In the genomic region with DNA sequence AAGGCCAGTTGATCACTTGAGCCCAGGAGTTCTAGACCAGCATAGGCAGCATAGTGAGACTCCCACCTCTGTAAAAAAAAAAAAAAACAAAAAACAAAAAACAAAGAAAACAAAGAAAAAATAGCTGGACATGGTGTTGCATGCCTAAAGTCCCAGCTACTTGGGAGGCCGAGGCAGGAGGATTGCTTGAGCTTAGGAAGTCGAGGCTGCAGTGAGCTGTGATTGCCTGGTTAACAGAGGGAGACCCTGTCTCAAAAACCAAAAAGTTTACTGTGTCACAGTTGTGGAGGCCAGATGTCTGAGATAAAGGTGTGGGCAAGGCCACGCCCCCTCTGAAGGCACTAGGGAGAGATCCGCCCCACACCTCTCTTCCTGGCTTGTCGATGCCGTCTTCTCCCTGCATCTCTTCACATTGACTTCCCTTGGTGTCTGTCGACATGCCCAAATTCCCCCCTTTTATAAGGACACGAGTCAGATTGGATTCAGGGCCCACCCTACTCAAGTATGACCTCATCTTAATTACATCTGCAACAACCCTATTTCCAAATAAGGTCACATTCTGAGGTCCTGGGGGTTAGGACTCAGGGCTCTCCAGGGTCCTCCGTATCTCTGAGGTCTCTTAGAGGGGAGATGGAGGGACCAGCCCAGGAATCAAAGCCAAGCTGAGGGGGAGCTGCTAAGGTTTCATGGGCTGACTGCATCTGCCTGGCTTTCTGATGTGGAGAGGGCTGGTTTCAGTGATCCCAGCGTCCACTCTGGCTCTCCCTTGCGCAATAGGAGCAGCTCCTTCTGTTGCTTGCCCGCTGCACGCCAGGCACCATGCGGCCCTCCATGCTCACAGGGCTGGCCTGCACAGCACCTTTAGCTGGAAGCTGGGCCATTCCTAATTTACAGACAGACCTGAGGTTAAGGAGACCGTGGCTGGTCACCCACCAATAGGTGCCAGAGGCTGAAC, we compare ENCODE assay signal across 1 cellular context.
TF ChIP-seq lines count a peak whose summit lies in the region.

No MANE protein-coding gene starts in this region.

TF ChIP-seq in A549, 52 proteins besides CTCF, POLR2A, EP300 and RAD21 (continued from another document):
- TF ChIP-seq, protein P1, sequence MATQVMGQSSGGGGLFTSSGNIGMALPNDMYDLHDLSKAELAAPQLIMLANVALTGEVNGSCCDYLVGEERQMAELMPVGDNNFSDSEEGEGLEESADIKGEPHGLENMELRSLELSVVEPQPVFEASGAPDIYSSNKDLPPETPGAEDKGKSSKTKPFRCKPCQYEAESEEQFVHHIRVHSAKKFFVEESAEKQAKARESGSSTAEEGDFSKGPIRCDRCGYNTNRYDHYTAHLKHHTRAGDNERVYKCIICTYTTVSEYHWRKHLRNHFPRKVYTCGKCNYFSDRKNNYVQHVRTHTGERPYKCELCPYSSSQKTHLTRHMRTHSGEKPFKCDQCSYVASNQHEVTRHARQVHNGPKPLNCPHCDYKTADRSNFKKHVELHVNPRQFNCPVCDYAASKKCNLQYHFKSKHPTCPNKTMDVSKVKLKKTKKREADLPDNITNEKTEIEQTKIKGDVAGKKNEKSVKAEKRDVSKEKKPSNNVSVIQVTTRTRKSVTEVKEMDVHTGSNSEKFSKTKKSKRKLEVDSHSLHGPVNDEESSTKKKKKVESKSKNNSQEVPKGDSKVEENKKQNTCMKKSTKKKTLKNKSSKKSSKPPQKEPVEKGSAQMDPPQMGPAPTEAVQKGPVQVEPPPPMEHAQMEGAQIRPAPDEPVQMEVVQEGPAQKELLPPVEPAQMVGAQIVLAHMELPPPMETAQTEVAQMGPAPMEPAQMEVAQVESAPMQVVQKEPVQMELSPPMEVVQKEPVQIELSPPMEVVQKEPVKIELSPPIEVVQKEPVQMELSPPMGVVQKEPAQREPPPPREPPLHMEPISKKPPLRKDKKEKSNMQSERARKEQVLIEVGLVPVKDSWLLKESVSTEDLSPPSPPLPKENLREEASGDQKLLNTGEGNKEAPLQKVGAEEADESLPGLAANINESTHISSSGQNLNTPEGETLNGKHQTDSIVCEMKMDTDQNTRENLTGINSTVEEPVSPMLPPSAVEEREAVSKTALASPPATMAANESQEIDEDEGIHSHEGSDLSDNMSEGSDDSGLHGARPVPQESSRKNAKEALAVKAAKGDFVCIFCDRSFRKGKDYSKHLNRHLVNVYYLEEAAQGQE (IDR thresholded peaks at IDR 0.05): no peak
